Comparison of ENCODE assay signal across 28 cellular contexts in genomic region chr1:107091418-107091817, GRCh38. TPM values are rescaled to one million over a fixed set of nuclear protein-coding genes. Genes with fewer than 3 reads are reported as not detected.
"Had no signal": no experiment of that assay in that cellular context is flagged by ENCODE, and none has a peak within 500 bp of the region (broad histone marks: within the 10 kb centered on the region; RNA-seq: fewer than 3 reads in every experiment).

No MANE protein-coding gene starts in this region.

- DNase-seq: colonic mucosa; cortex of kidney; dermis blood vessel endothelial cell; dorsolateral prefrontal cortex; effector CD4-positive, alpha-beta T cell; effector CD8-positive, alpha-beta T cell; effector memory CD4-positive, alpha-beta T cell; effector memory CD8-positive, alpha-beta T cell; endodermal cell; erythroblast; esophagus squamous epithelium; foreskin fibroblast; foreskin keratinocyte; foreskin melanocyte; gastrocnemius medialis; glutamatergic neuron; head of caudate nucleus; heart left ventricle; heart right ventricle had no signal

- ATAC-seq: effector memory CD8-positive, alpha-beta T cell; esophagus mucosa; foreskin keratinocyte; gastrocnemius medialis; gastroesophageal sphincter; heart left ventricle; heart right ventricle had no signal

- FAIRE-seq: colon, endometrium, endothelial cell of umbilical vein, frontal cortex had no signal

- H3K4me3 ChIP-seq: colonic mucosa, coronary artery, dorsolateral prefrontal cortex, esophagus muscularis mucosa, esophagus squamous epithelium, gastrocnemius medialis, gastroesophageal sphincter, heart left ventricle, heart right ventricle had no signal

- H3K4me1 ChIP-seq: colonic mucosa, esophagus muscularis mucosa, esophagus squamous epithelium, foreskin keratinocyte, gastrocnemius medialis, gastroesophageal sphincter, heart left ventricle, heart right ventricle had no signal

- H3K9me3 ChIP-seq: colonic mucosa, esophagus muscularis mucosa, esophagus squamous epithelium, gastrocnemius medialis had no signal

- H3K27me3 ChIP-seq: colonic mucosa, dorsolateral prefrontal cortex, esophagus muscularis mucosa, esophagus squamous epithelium, foreskin keratinocyte, gastrocnemius medialis, gastroesophageal sphincter, heart left ventricle, heart right ventricle had no signal

- H3K27ac ChIP-seq: colonic mucosa, coronary artery, dorsolateral prefrontal cortex, epithelial cell of prostate, esophagus muscularis mucosa, esophagus squamous epithelium, foreskin keratinocyte, gastrocnemius medialis, gastroesophageal sphincter, heart left ventricle, heart right ventricle had no signal

- H3K36me3 ChIP-seq: colonic mucosa, esophagus muscularis mucosa, esophagus squamous epithelium, gastrocnemius medialis, gastroesophageal sphincter, heart left ventricle, heart right ventricle had no signal

RNA-seq across cellular contexts. Expression of gene NTNG1, which starts 49.4 kb away (rescaled TPM):
- total RNA-seq: endothelial cell of umbilical vein, gastrocnemius medialis had no signal
- polyA plus RNA-seq: endothelial cell of umbilical vein, heart left ventricle, heart right ventricle had no signal
